In genomic region chr13:92197669-92198068, GRCh38 we compare ENCODE assay signal across 22 cellular contexts.
"Had no signal": no experiment of that assay in that cellular context is flagged by ENCODE, and none has a peak within 500 bp of the region (broad histone marks: within the 10 kb centered on the region; RNA-seq: fewer than 3 reads in every experiment).

No MANE protein-coding gene starts in this region.

- H2AFZ ChIP-seq: parathyroid adenoma had no signal

- H3K36me3 ChIP-seq: neutrophil, right lobe of liver, upper lobe of right lung had no signal

- H3K79me2 ChIP-seq: parathyroid adenoma had no signal

- H3K27ac ChIP-seq: neutrophil, parathyroid adenoma, right lobe of liver, testis, upper lobe of right lung had no signal

- ATAC-seq: activated CD8-positive, alpha-beta memory T cell treated with anti-CD3 and anti-CD28 coated beads, Interleukin-2, amount 10 ng/mL, durations not matched to agents 7 days and 5 days; activated naive CD8-positive, alpha-beta T cell treated with anti-CD3 and anti-CD28 coated beads, Interleukin-2, amount 50 U/mL, for 24 hours; activated T-cell treated with anti-CD3 and anti-CD28 coated beads, Interleukin-2, amount 50 U/mL, for 4 hours; natural killer cell treated with Interleukin-12 subunit alpha and Interleukin-12 subunit beta and Interleukin-15 and Interleukin-18, amount 100 ng/mL, for 72 hours; right lobe of liver; stimulated activated memory B cell treated with anti-CD40 and anti-IgM and Interleukin-4, amounts not matched to agents 10 μg/mL and 1 μg/mL and 100 μg/mL, for 72 hours; upper lobe of right lung had no signal

- DNase-seq: activated CD4-positive, alpha-beta memory T cell treated with anti-CD3 and anti-CD28 coated beads, Interleukin-2, amount 10 ng/mL, durations not matched to agents 7 days and 5 days; activated CD4-positive, alpha-beta T cell treated with anti-CD3 and anti-CD28 coated beads for 48 hours; activated CD4-positive, CD25-positive, alpha-beta regulatory T cell; activated CD8-positive, alpha-beta memory T cell treated with anti-CD3 and anti-CD28 coated beads, Interleukin-2, amount 10 ng/mL, durations not matched to agents 7 days and 5 days; activated naive CD4-positive, alpha-beta T cell treated with anti-CD3 and anti-CD28 coated beads for 36 hours; activated naive CD8-positive, alpha-beta T cell treated with anti-CD3 and anti-CD28 coated beads, Interleukin-2, amount 50 U/mL, for 24 hours; activated T-cell treated with anti-CD3 and anti-CD28 coated beads, Interleukin-2, amount 50 U/mL, for 4 hours; aorta; cerebellar nuclear complex; cortex of kidney; erythroblast; right lobe of liver; stimulated activated CD4-positive, alpha-beta T cell treated with anti-CD3 and anti-CD28 coated beads, Interleukin-4, amount 100 ng/mL, for 4 hours; T-helper 1 cell; T1000; testis; upper lobe of right lung had no signal

- H3K27me3 ChIP-seq: neutrophil, right lobe of liver, testis, upper lobe of right lung had no signal

- H3K4me1 ChIP-seq: parathyroid adenoma, right lobe of liver, upper lobe of right lung had no signal

- H3K9ac ChIP-seq: parathyroid adenoma had no signal

- H3K4me3 ChIP-seq: lung, right lobe of liver, testis, upper lobe of right lung had no signal

- H3K9me3 ChIP-seq: neutrophil, right lobe of liver, testis, upper lobe of right lung had no signal
